In the genomic region with DNA sequence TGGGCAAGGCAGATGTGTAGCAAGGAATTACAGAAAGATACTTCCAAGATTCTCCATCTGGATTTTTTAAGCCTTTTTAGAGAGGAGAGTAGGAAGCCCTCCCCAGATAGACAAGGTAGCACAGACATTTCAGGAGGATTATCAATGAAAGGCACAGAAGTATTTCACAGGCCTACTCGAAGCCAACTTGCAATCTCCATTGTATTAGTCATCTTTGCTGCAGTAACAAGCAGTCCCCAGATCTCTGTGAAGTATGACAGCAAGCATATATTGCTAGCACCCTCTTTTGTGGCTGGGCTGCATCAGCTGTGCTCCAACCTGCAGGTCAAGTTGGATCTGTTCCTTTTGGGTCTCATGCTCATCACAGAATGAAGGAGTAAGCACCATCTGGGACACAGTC, we compare ENCODE assay signal across 31 cellular contexts.
DNase-seq lines count a peak whose midpoint lies in the region; ATAC-seq, FAIRE-seq and TF ChIP-seq lines count a peak whose summit lies in the region.
"Had no signal": no experiment of that assay in that cellular context is flagged by ENCODE, and none has a peak within 500 bp of the region (broad histone marks: within the 10 kb centered on the region; RNA-seq: fewer than 3 reads in every experiment).

No MANE protein-coding gene starts in this region.

- BruUV-seq in HepG2 (replicated peaks; lab: Mats Ljungman, UMichigan) = no TSS peak
- BruUV-seq in K562 (replicated peaks; lab: Mats Ljungman, UMichigan) = no TSS peak

- H3K4me2 ChIP-seq in HepG2 (ENCODE audit: low read depth, low read length) (no peak overlapping the region), K562 (ENCODE audit: insufficient read depth, low read length) (no peak overlapping the region)
- H3K4me2 ChIP-seq: A549, BLaER1 had no signal

- in situ Hi-C loops in HepG2 (cut with HindIII; ENCODE audit: extremely low pct_ligation_motif_present, low pct_unique_long_range_greater_than_20kb) (no loop called here), K562 (cut with MboI) (no loop called here)

- 0% methylated on average over 1 of the region's 1 CpG for WGBS in HepG2 (ENCODE audit: low lambda C conversion rate)
- no CpG with 5 or more reads among the region's 1 CpG for WGBS in right lobe of liver (ENCODE audit: insufficient coverage, low coverage, low lambda C conversion rate, missing lambda C conversion rate)
- WGBS in K562 (ENCODE audit: insufficient coverage, low coverage, missing lambda C conversion rate) = 0% methylated on average over 1 of the region's 1 CpG

- H3K4me3 ChIP-seq in HepG2 (replicated peaks in 1 of 3; ENCODE audit: insufficient read depth in 1 of 3, low read depth in 2 of 3, low read length in 3 of 3) (no peak overlapping the region), right lobe of liver (no peak overlapping the region), K562 (no peak overlapping the region)
- H3K4me3 ChIP-seq: A549; BLaER1; BLaER1 treated with 17β-estradiol and CSF1 and Interleukin-3, amounts not matched to agents 10 nM and 100 nM had no signal

- DNase-seq in HepG2 (ENCODE audit: low spot score) (no peak), right lobe of liver (no peak), K562 (ENCODE audit: extremely low read depth in 1 of 4, low spot score in 3 of 4) (no peak), AG08395 (ENCODE audit: low spot score) (no peak)
- DNase-seq: 8988T; ACHN; AML-193; BE2C; C1 segment of cervical spinal cord; Caco-2; Calu3; CD4-positive, alpha-beta memory T cell; CD4-positive, alpha-beta T cell; CD4-positive, CD25-positive, alpha-beta regulatory T cell; CD8-positive, alpha-beta memory T cell; CD8-positive, alpha-beta T cell; COR-L47; DMS 273 treated with DMSO at 0.1 percent for 48 hours; DMS153; DMS53; DMS79; DMS79 treated with DMSO at 0.1 percent for 48 hours; DND-41; EL had no signal

- ATAC-seq in HepG2 (no peak), right lobe of liver (no peak), K562 (no peak)
- ATAC-seq: A549; CD8-positive, alpha-beta T cell had no signal

- H3K4me1 ChIP-seq in HepG2 (ENCODE audit: insufficient read depth, low read length) (no peaks in the 10 kb centered on the region), right lobe of liver (no peaks in the 10 kb centered on the region), K562 (replicated peaks in 1 of 2; ENCODE audit: control insufficient read depth in 2 of 2, insufficient read depth in 2 of 2, low read length in 2 of 2) (no peaks in the 10 kb centered on the region)
- H3K4me1 ChIP-seq: A549, BE2C, BLaER1, Caco-2 had no signal

- H2AFZ ChIP-seq in HepG2 (ENCODE audit: low read length) = no peak overlapping the region
- no peak overlapping the region for H2AFZ ChIP-seq in K562 (ENCODE audit: low read depth, low read length)

- H3K9me3 ChIP-seq in HepG2 (ENCODE audit: low read length) (no peaks in the 10 kb centered on the region), right lobe of liver (no peaks in the 10 kb centered on the region), K562 (replicated peaks; ENCODE audit: control insufficient read depth, insufficient read depth, low read depth, low read length) (no peaks in the 10 kb centered on the region)
- H3K9me3 ChIP-seq: A549, BE2C, BLaER1 had no signal

- no peak overlapping the region for H3K27ac ChIP-seq in HepG2 (ENCODE audit: extremely low read length, insufficient read depth, low read length)
- H3K27ac ChIP-seq in right lobe of liver = no peak overlapping the region
- no peak overlapping the region for H3K27ac ChIP-seq in K562 (ENCODE audit: extremely low read depth, low read depth, low read length)
- H3K27ac ChIP-seq: 22Rv1; A549; BLaER1; BLaER1 treated with 17β-estradiol and CSF1 and Interleukin-3, amounts not matched to agents 10 nM and 100 nM; C4-2B had no signal

- CTCF ChIA-PET in HepG2 (lab: Yijun Ruan, JAX; ENCODE audit: low intra/inter-chr PET ratio, low total read pairs) = no interaction called here
- CTCF ChIA-PET in K562 (lab: Yijun Ruan, JAX; ENCODE audit: low intra/inter-chr PET ratio) = no interaction called here

- no peaks in the 10 kb centered on the region for H3K36me3 ChIP-seq in HepG2 (replicated peaks in 1 of 2; ENCODE audit: control insufficient read depth in 1 of 2, insufficient read depth in 2 of 2, low read length in 2 of 2)
- H3K36me3 ChIP-seq in right lobe of liver = no peaks in the 10 kb centered on the region
- H3K36me3 ChIP-seq in K562 (ENCODE audit: control insufficient read depth, insufficient read depth, low read length) = no peaks in the 10 kb centered on the region
- H3K36me3 ChIP-seq: BE2C; BLaER1; BLaER1 treated with 17β-estradiol and CSF1 and Interleukin-3, amounts not matched to agents 10 nM and 100 nM had no signal

- no peak for TF ChIP-seq EP300 in HepG2 (IDR thresholded peaks at IDR 0.05; ENCODE audit: low read depth in 2 of 2, low read length in 2 of 2)
- no peak for TF ChIP-seq EP300 in HepG2 (CRISPR knock-in tag; IDR thresholded peaks at IDR 0.05; ENCODE audit: borderline replicate concordance)
- no peak for TF ChIP-seq EP300 in K562 (IDR thresholded peaks at IDR 0.05; ENCODE audit: low read length)

- FAIRE-seq in HepG2 (lab: Jason Lieb, UNC) (no peak), K562 (lab: Jason Lieb, UNC) (no peak)
- FAIRE-seq: A204.1, A549, D721Med had no signal

- H3K9me1 ChIP-seq in K562 (ENCODE audit: control insufficient read depth, insufficient read depth, low read length) = no peaks in the 10 kb centered on the region

- TF ChIP-seq POLR2A in HepG2 (IDR thresholded peaks at IDR 0.05; ENCODE audit: insufficient read depth in 1 of 2, low read depth in 2 of 2, low read length in 2 of 2) (no peak), right lobe of liver (IDR thresholded peaks at IDR 0.05) (no peak), K562 (conservative IDR thresholded peaks at IDR 0.05) (no peak)

- H3K27me3 ChIP-seq in HepG2 (ENCODE audit: control insufficient read depth in 1 of 2, insufficient read depth in 2 of 2, low read length in 2 of 2) (no peaks in the 10 kb centered on the region), right lobe of liver (no peaks in the 10 kb centered on the region), K562 (ENCODE audit: control insufficient read depth in 2 of 2, insufficient read depth in 2 of 2, low read length in 2 of 2) (0 out of 5 replicates have a peak, but pooled peaks cover 0 to 5% of the 10 kb centered on the region in 2 experiments)
- H3K27me3 ChIP-seq: BE2C; BLaER1; BLaER1 treated with 17β-estradiol and CSF1 and Interleukin-3, amounts not matched to agents 10 nM and 100 nM had no signal

- H4K20me1 ChIP-seq in HepG2 (ENCODE audit: insufficient read depth, low read length) = no peaks in the 10 kb centered on the region
- H4K20me1 ChIP-seq in K562 (replicated peaks; ENCODE audit: control insufficient read depth, insufficient read depth, low read length) = no peaks in the 10 kb centered on the region
- H4K20me1 ChIP-seq: BLaER1; BLaER1 treated with 17β-estradiol and CSF1 and Interleukin-3, amounts not matched to agents 10 nM and 100 nM had no signal

- intact Hi-C loops in HepG2 (cut with micrococcal nuclease; ENCODE audit: unreplicated experiment) (no loop called here), right lobe of liver (cut with DNase I) (no loop called here), K562 (cut with micrococcal nuclease) (no loop called here)

- TF ChIP-seq RAD21 in HepG2 (CRISPR knock-in tag; IDR thresholded peaks at IDR 0.05) (no peak), K562 (CRISPR knock-in tag; conservative IDR thresholded peaks at IDR 0.05 in 1 of 2, IDR thresholded peaks at IDR 0.05 in 1 of 2) (no peak)

- H3K9ac ChIP-seq in HepG2 (ENCODE audit: insufficient read depth, low read depth, low read length) = no peak overlapping the region
- H3K9ac ChIP-seq in K562 (ENCODE audit: insufficient read depth in 1 of 2, low read depth in 2 of 2, low read length in 2 of 2) = no peak overlapping the region
- H3K9ac ChIP-seq: BLaER1; BLaER1 treated with 17β-estradiol and CSF1 and Interleukin-3, amounts not matched to agents 10 nM and 100 nM had no signal

- H3K79me2 ChIP-seq in HepG2 (ENCODE audit: insufficient read depth, low read length) (no peaks in the 10 kb centered on the region), K562 (ENCODE audit: control insufficient read depth, insufficient read depth, low read length) (no peaks in the 10 kb centered on the region)

- POLR2A ChIA-PET in HepG2 (lab: Yijun Ruan, JAX) = no interaction called here
- POLR2A ChIA-PET in K562 (lab: Yijun Ruan, JAX) = interaction anchor here (0.9 kb wide), 1 partner anchor 187 kb away, joined by 3 read pairs; no protein-coding TSS in a partner anchor

- no peak for TF ChIP-seq CTCF in HepG2 (CRISPR knock-in tag; IDR thresholded peaks at IDR 0.05)
- TF ChIP-seq CTCF in right lobe of liver (IDR thresholded peaks at IDR 0.05) = no peak
- TF ChIP-seq CTCF in K562 (IDR thresholded peaks at IDR 0.05 in 2 of 3, conservative IDR thresholded peaks at IDR 0.05 in 1 of 3; ENCODE audit: insufficient read depth in 2 of 3, low read depth in 1 of 3, low read length in 3 of 3) = no peak

TF ChIP-seq in HepG2, 621 proteins besides CTCF, POLR2A, EP300 and RAD21:
- TF ChIP-seq ZNF12 (CRISPR knock-in tag; IDR thresholded peaks at IDR 0.05) = peak; percentile 92
- no peak for TF ChIP-seq RELA (CRISPR knock-in tag; IDR thresholded peaks at IDR 0.05)
- no peak for TF ChIP-seq NFYB (CRISPR knock-in tag; IDR thresholded peaks at IDR 0.05)

TF ChIP-seq in K562, 482 proteins besides CTCF, POLR2A, EP300 and RAD21:
- TF ChIP-seq ZNF12 (CRISPR knock-in tag; IDR thresholded peaks at IDR 0.05) (0 out of 2 replicates have a peak, but pooled peaks have one; percentile 59), ILF3 (IDR thresholded peaks at IDR 0.05; ENCODE audit: borderline replicate concordance) (no peak)
TF ChIP-seq in K562: peak in this region for 1.
